ENCODE assay signal across 15 cellular contexts in the genomic region with DNA sequence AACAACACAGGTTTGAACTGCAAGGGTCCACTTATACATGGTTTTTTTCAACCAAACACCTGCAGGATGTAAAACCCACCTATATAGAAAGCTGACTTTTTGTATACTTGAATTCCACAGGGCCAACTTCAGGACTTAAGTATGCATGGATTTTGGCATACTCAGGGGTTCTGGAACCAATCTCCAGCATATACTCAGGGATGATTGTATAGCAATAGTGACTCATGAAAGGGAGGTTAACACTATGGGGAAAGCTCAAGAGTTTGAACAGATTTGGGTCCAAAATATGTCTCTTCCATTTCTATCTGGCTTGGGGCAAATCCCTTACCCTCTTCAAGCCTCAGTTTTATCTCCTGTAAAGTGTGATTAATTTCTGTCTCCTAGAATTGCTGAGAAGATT.
A peak's percentile ranks its signal among the peaks of the same experiment; 100 is the strongest.
DNase-seq lines count a peak whose midpoint lies in the region; ATAC-seq and TF ChIP-seq lines count a peak whose summit lies in the region.
"Had no signal": no experiment of that assay in that cellular context is flagged by ENCODE, and none has a peak within 500 bp of the region (broad histone marks: within the 10 kb centered on the region; RNA-seq: fewer than 3 reads in every experiment).

No MANE protein-coding gene starts in this region.

- peaks cover 35% of the 10 kb centered on the region for H3K36me3 Mint-ChIP-seq in activated naive CD4-positive, alpha-beta T cell treated with anti-CD3 and anti-CD28 coated beads for 36 hours (ENCODE audit: low read depth)
- H3K36me3 Mint-ChIP-seq in activated naive CD4-positive, alpha-beta T cell treated with anti-CD3 and anti-CD28 coated beads, Interleukin-2, amount 10 ng/mL, durations not matched to agents 7 days and 5 days, result peaks cover 29% of the 10 kb centered on the region

- peaks cover 7% of the 10 kb centered on the region for H3K4me1 ChIP-seq in RWPE2 (ENCODE audit: insufficient read depth, poor library complexity, severe bottlenecking)
- peaks cover 16% of the 10 kb centered on the region for H3K4me1 ChIP-seq in fibroblast of lung (ENCODE audit: control insufficient read depth, extremely low read depth, insufficient read depth, low read length)
- H3K4me1 ChIP-seq in thoracic aorta (ENCODE audit: control insufficient read depth in 1 of 2, low read depth in 2 of 2), result peaks cover 28 to 95% of the 10 kb centered on the region in 2 donors
- peaks cover 9 to 19% (median 11%) of the 10 kb centered on the region in 4 donors for H3K4me1 ChIP-seq in stomach
- H3K4me1 ChIP-seq: colonic mucosa had no signal

- peaks cover 58% of the 10 kb centered on the region for H3K4me1 Mint-ChIP-seq in activated naive CD4-positive, alpha-beta T cell treated with anti-CD3 and anti-CD28 coated beads for 36 hours (ENCODE audit: low read depth)
- H3K4me1 Mint-ChIP-seq in activated naive CD4-positive, alpha-beta T cell treated with anti-CD3 and anti-CD28 coated beads, Interleukin-2, amount 10 ng/mL, durations not matched to agents 7 days and 5 days, result peaks cover 3% of the 10 kb centered on the region

- intact Hi-C loops in activated naive CD4-positive, alpha-beta T cell treated with anti-CD3 and anti-CD28 coated beads for 36 hours (cut with micrococcal nuclease), result no loop called here
- intact Hi-C loops in stomach (cut with DNase I; ENCODE audit: low total_unique reads), result no loop called here

- no peak overlapping the region for H3K4me2 ChIP-seq in fibroblast of lung (ENCODE audit: extremely low read depth, insufficient read depth, low read length)

- H3K36me3 ChIP-seq in RWPE2 (ENCODE audit: low read depth) (peaks cover 100% of the 10 kb centered on the region), fibroblast of lung (ENCODE audit: control insufficient read depth, insufficient read depth, low read length) (peaks cover 21% of the 10 kb centered on the region), thoracic aorta (peaks cover 61% of the 10 kb centered on the region), H7 (replicated peaks; ENCODE audit: control insufficient read depth, insufficient read depth, low read length) (no peaks in the 10 kb centered on the region), stomach (peaks cover 13 to 69% (median 62%) of the 10 kb centered on the region in 4 donors)

- no peak for TF ChIP-seq EP300 in stomach (IDR thresholded peaks at IDR 0.05)

- no peak for DNase-seq in activated naive CD4-positive, alpha-beta T cell treated with anti-CD3 and anti-CD28 coated beads for 36 hours
- no peak for DNase-seq in activated naive CD4-positive, alpha-beta T cell treated with anti-CD3 and anti-CD28 coated beads, Interleukin-2, amount 10 ng/mL, durations not matched to agents 7 days and 5 days
- DNase-seq in RWPE2 (ENCODE audit: low spot score) (no peak), fibroblast of lung (ENCODE audit: low read depth in 2 of 2) (peak; percentile 46 to 82), thoracic aorta (ENCODE audit: low spot score) (no peak), H7 (no peak), stomach (no peak), Kasumi-1 (lab: John Stamatoyannopoulos, UW) (no peak)
- DNase-seq: activated CD4-positive, CD25-positive, alpha-beta regulatory T cell; anterior cingulate cortex; colonic mucosa; GF-D8; left ventricle myocardium inferior; NCI-H187 had no signal

- CTCF ChIA-PET in activated naive CD4-positive, alpha-beta T cell treated with anti-CD3 and anti-CD28 coated beads for 36 hours (lab: Charles Lee), result interaction anchor here (1.1 to 1.3 kb wide), 3 partner anchors 19 to 158 kb away, joined by 3 to 6 read pairs (median 4); no protein-coding TSS in a partner anchor
- CTCF ChIA-PET in activated naive CD4-positive, alpha-beta T cell treated with anti-CD3 and anti-CD28 coated beads, Interleukin-2, amount 10 ng/mL, durations not matched to agents 7 days and 5 days (lab: Charles Lee), result interaction anchor here (0.8 to 3.4 kb wide), 5 partner anchors 11 to 40 kb away, joined by 3 to 14 read pairs (median 4); no protein-coding TSS in a partner anchor

- H3K27me3 ChIP-seq in RWPE2 (ENCODE audit: insufficient read depth, poor library complexity, severe bottlenecking), result no peaks in the 10 kb centered on the region
- no peaks in the 10 kb centered on the region for H3K27me3 ChIP-seq in fibroblast of lung (ENCODE audit: control insufficient read depth, insufficient read depth, low read length)
- no peaks in the 10 kb centered on the region for H3K27me3 ChIP-seq in thoracic aorta (replicated peaks; ENCODE audit: insufficient read depth)
- H3K27me3 ChIP-seq in H7 (ENCODE audit: control insufficient read depth, insufficient read depth, low read length), result no peaks in the 10 kb centered on the region
- no peaks in the 10 kb centered on the region for H3K27me3 ChIP-seq in stomach
- H3K27me3 ChIP-seq: colonic mucosa, right atrium auricular region had no signal

- H3K79me2 ChIP-seq in fibroblast of lung (ENCODE audit: control insufficient read depth, insufficient read depth, low read length), result peaks cover 15% of the 10 kb centered on the region

- no peak overlapping the region for H3K4me3 Mint-ChIP-seq in activated naive CD4-positive, alpha-beta T cell treated with anti-CD3 and anti-CD28 coated beads for 36 hours
- H3K4me3 Mint-ChIP-seq in activated naive CD4-positive, alpha-beta T cell treated with anti-CD3 and anti-CD28 coated beads, Interleukin-2, amount 10 ng/mL, durations not matched to agents 7 days and 5 days, result no peak overlapping the region

- H3K27me3 Mint-ChIP-seq in activated naive CD4-positive, alpha-beta T cell treated with anti-CD3 and anti-CD28 coated beads for 36 hours (ENCODE audit: low read depth), result no peaks in the 10 kb centered on the region
- H3K27me3 Mint-ChIP-seq in activated naive CD4-positive, alpha-beta T cell treated with anti-CD3 and anti-CD28 coated beads, Interleukin-2, amount 10 ng/mL, durations not matched to agents 7 days and 5 days, result no peaks in the 10 kb centered on the region

- H3K4me3 ChIP-seq in RWPE2 (ENCODE audit: severe bottlenecking) (no peak overlapping the region), fibroblast of lung (replicated peaks in 1 of 4; ENCODE audit: control extremely low read depth in 1 of 4, insufficient read depth in 1 of 4, low read depth in 3 of 4, low read length in 4 of 4) (no peak overlapping the region), thoracic aorta (no peak overlapping the region), H7 (ENCODE audit: insufficient read depth, low read depth, low read length) (no peak overlapping the region), stomach (no peak overlapping the region)
- H3K4me3 ChIP-seq: colonic mucosa, left ventricle myocardium inferior, right atrium auricular region had no signal

- peak overlapping the region; percentile 66 for H3K27ac Mint-ChIP-seq in activated naive CD4-positive, alpha-beta T cell treated with anti-CD3 and anti-CD28 coated beads for 36 hours
- H3K27ac Mint-ChIP-seq in activated naive CD4-positive, alpha-beta T cell treated with anti-CD3 and anti-CD28 coated beads, Interleukin-2, amount 10 ng/mL, durations not matched to agents 7 days and 5 days, result no peak overlapping the region

- no peaks in the 10 kb centered on the region for H4K20me1 ChIP-seq in fibroblast of lung (ENCODE audit: control insufficient read depth, extremely low read depth, insufficient read depth, low read length)

- no peak overlapping the region for H2AFZ ChIP-seq in fibroblast of lung (ENCODE audit: low read length)

- H3K27ac ChIP-seq in RWPE2 (ENCODE audit: poor library complexity, severe bottlenecking), result peak overlapping the region; percentile 10
- peak overlapping the region; percentile 24 for H3K27ac ChIP-seq in fibroblast of lung (ENCODE audit: insufficient read depth, low read length)
- H3K27ac ChIP-seq in thoracic aorta, result peak overlapping the region; percentile 54
- H3K27ac ChIP-seq in stomach, result no peak overlapping the region
- H3K27ac ChIP-seq: colonic mucosa, left ventricle myocardium inferior, right atrium auricular region had no signal

- H3K9me3 Mint-ChIP-seq in activated naive CD4-positive, alpha-beta T cell treated with anti-CD3 and anti-CD28 coated beads for 36 hours, result peaks cover 2% of the 10 kb centered on the region
- H3K9me3 Mint-ChIP-seq in activated naive CD4-positive, alpha-beta T cell treated with anti-CD3 and anti-CD28 coated beads, Interleukin-2, amount 10 ng/mL, durations not matched to agents 7 days and 5 days, result no peaks in the 10 kb centered on the region

- ATAC-seq in RWPE2 (ENCODE audit: low read depth) (no peak), thoracic aorta (ENCODE audit: insufficient number of reproducible peaks, low FRiP score, low read depth) (no peak)

- H3K9me3 ChIP-seq in RWPE2 (ENCODE audit: severe bottlenecking) (no peaks in the 10 kb centered on the region), fibroblast of lung (ENCODE audit: control insufficient read depth, insufficient read depth, low read depth, low read length) (no peaks in the 10 kb centered on the region), thoracic aorta (no peaks in the 10 kb centered on the region), stomach (no peaks in the 10 kb centered on the region)
- H3K9me3 ChIP-seq: colonic mucosa, left ventricle myocardium inferior, right atrium auricular region had no signal

- TF ChIP-seq CTCF in RWPE2 (IDR thresholded peaks at IDR 0.05; ENCODE audit: poor library complexity, severe bottlenecking) (no peak), fibroblast of lung (conservative IDR thresholded peaks at IDR 0.05 in 1 of 2, IDR thresholded peaks at IDR 0.05 in 1 of 2; ENCODE audit: low read depth in 1 of 2, low read length in 2 of 2) (no peak), thoracic aorta (IDR thresholded peaks at IDR 0.05) (no peak), stomach (IDR thresholded peaks at IDR 0.05) (no peak)

- no peak overlapping the region for H3K9ac ChIP-seq in fibroblast of lung (ENCODE audit: insufficient read depth, low read length)

- TF ChIP-seq POLR2A in stomach (IDR thresholded peaks at IDR 0.05), result no peak

Comparison
In these comparisons a context has a peak if more than half of its experiments do, and no peak if none do; other contexts are left out.
1. DNase-seq: peak in fibroblast of lung (2 of 2); none in activated naive CD4-positive, alpha-beta T cell treated with anti-CD3 and anti-CD28 coated beads for 36 hours (single experiment), activated naive CD4-positive, alpha-beta T cell treated with anti-CD3 and anti-CD28 coated beads, Interleukin-2, amount 10 ng/mL, durations not matched to agents 7 days and 5 days (single experiment), RWPE2 (single experiment), thoracic aorta (single experiment), H7 (single experiment), stomach (single experiment) and Kasumi-1 (0 of 2).
2. H3K27ac ChIP-seq: peak in RWPE2 (single experiment), fibroblast of lung (single experiment) and thoracic aorta (2 of 2); none in stomach (0 of 5).